Comparison of ENCODE assay signal across 7 cellular contexts in genomic region chr20:46400253-46400652, GRCh38. TPM values are rescaled to one million over a fixed set of nuclear protein-coding genes. Genes with fewer than 3 reads are reported as not detected.
DNase-seq lines count a peak whose midpoint lies in the region; ATAC-seq lines count a peak whose summit lies in the region.

No MANE protein-coding gene starts in this region.

- H3K36me3 Mint-ChIP-seq in activated naive CD8-positive, alpha-beta T cell treated with anti-CD3 and anti-CD28 coated beads, Interleukin-2, amount 50 U/mL, for 24 hours (ENCODE audit: low read depth): peaks cover 22% of the 10 kb centered on the region

- H3K4me1 ChIP-seq in Karpas-422 (ENCODE audit: low read length): peaks cover 96% of the 10 kb centered on the region
- H3K4me1 ChIP-seq in iPS-20b (ENCODE audit: insufficient read depth, low read length): peaks cover 20% of the 10 kb centered on the region

- no peak for ATAC-seq in activated naive CD8-positive, alpha-beta T cell treated with anti-CD3 and anti-CD28 coated beads, Interleukin-2, amount 50 U/mL, for 24 hours
- no peak for ATAC-seq in HG02973 (IDR thresholded peaks at IDR 0.05; ENCODE audit: unreplicated experiment)

- H3K27me3 Mint-ChIP-seq in activated naive CD8-positive, alpha-beta T cell treated with anti-CD3 and anti-CD28 coated beads, Interleukin-2, amount 50 U/mL, for 24 hours: no peaks in the 10 kb centered on the region

- no peak overlapping the region for H2AFZ ChIP-seq in Karpas-422 (ENCODE audit: low read length)

- H3K9ac ChIP-seq in Karpas-422 (ENCODE audit: low read length) (peak overlapping the region; percentile 52; the same call in 1 of the 2 replicates), iPS-20b (ENCODE audit: low read depth, low read length) (peak overlapping the region; percentile 32)

- no peak overlapping the region for H3K4me3 Mint-ChIP-seq in activated naive CD8-positive, alpha-beta T cell treated with anti-CD3 and anti-CD28 coated beads, Interleukin-2, amount 50 U/mL, for 24 hours

- H3K27ac ChIP-seq in Karpas-422 (ENCODE audit: low read length) (peak overlapping the region; percentile 91), iPS-20b (ENCODE audit: low read length) (no peak overlapping the region)

- peaks cover 97% of the 10 kb centered on the region for H3K79me2 ChIP-seq in Karpas-422 (ENCODE audit: low read length)

- H3K27ac Mint-ChIP-seq in activated naive CD8-positive, alpha-beta T cell treated with anti-CD3 and anti-CD28 coated beads, Interleukin-2, amount 50 U/mL, for 24 hours: peak overlapping the region; percentile 80

- no peaks in the 10 kb centered on the region for H3K9me3 ChIP-seq in Karpas-422 (ENCODE audit: low read length)
- H3K9me3 ChIP-seq in iPS-20b (ENCODE audit: insufficient read depth, low read depth, low read length): no peaks in the 10 kb centered on the region

- H3K4me2 ChIP-seq in Karpas-422 (ENCODE audit: low read depth, low read length, poor library complexity, severe bottlenecking): peak overlapping the region; percentile 93

- H3K9me3 Mint-ChIP-seq in activated naive CD8-positive, alpha-beta T cell treated with anti-CD3 and anti-CD28 coated beads, Interleukin-2, amount 50 U/mL, for 24 hours: no peaks in the 10 kb centered on the region

- H3K27me3 ChIP-seq in Karpas-422 (ENCODE audit: low read length) (no peaks in the 10 kb centered on the region), iPS-20b (ENCODE audit: insufficient read depth, low read length) (no peaks in the 10 kb centered on the region)

- no peak for DNase-seq in Karpas-422
- DNase-seq in activated naive CD8-positive, alpha-beta T cell treated with anti-CD3 and anti-CD28 coated beads, Interleukin-2, amount 50 U/mL, for 24 hours: no peak
- DNase-seq in superior temporal gyrus (ENCODE audit: extremely low spot score): peak; percentile 48
- DNase-seq in activated CD4-positive, CD25-positive, alpha-beta regulatory T cell (lab: John Stamatoyannopoulos, UW): no peak
- DNase-seq in SW 1271 (lab: John Stamatoyannopoulos, UW): no peak

- peaks cover 43% of the 10 kb centered on the region for H3K36me3 ChIP-seq in Karpas-422 (ENCODE audit: insufficient read depth, low read length)
- H3K36me3 ChIP-seq in iPS-20b (ENCODE audit: insufficient read depth, low read depth, low read length): peaks cover 38% of the 10 kb centered on the region

- no peaks in the 10 kb centered on the region for H3K9me2 ChIP-seq in Karpas-422 (replicated peaks; ENCODE audit: insufficient read depth, low read length)

- H3K4me1 Mint-ChIP-seq in activated naive CD8-positive, alpha-beta T cell treated with anti-CD3 and anti-CD28 coated beads, Interleukin-2, amount 50 U/mL, for 24 hours: peaks cover 61% of the 10 kb centered on the region

- H4K20me1 ChIP-seq in Karpas-422 (ENCODE audit: insufficient read depth, low read depth, low read length): peaks cover 12% of the 10 kb centered on the region; the same call in 1 of the 2 replicates

- H3K4me3 ChIP-seq in Karpas-422 (ENCODE audit: low read length): no peak overlapping the region
- H3K4me3 ChIP-seq in iPS-20b (ENCODE audit: low read length): no peak overlapping the region

RNA-seq across cellular contexts. Expression of gene ELMO2, which starts 6.2 kb away (rescaled TPM):
- 68.1 and 91.4 TPM in 2 replicates for total RNA-seq in Karpas-422 (2014; rRNA removed; shearing (Covaris generic); ENCODE audit: low replicate concordance)
